In genomic region chr14:74955229-74955999, GRCh38 we compare ENCODE assay signal across 8 cellular contexts. TPM values are rescaled to one million over a fixed set of nuclear protein-coding genes. Genes with fewer than 3 reads are reported as not detected.
A peak's percentile ranks its signal among the peaks of the same experiment; 100 is the strongest.
DNase-seq lines count a peak whose midpoint lies in the region; ATAC-seq, FAIRE-seq and TF ChIP-seq lines count a peak whose summit lies in the region.

PGF (minus strand) TSS chr14:74955597; CDS start chr14:74955242, 355 bp downstream.

- BruUV-seq in HepG2 (replicated peaks; lab: Mats Ljungman, UMichigan) = TSS peak; percentile 62

- H3K36me3 ChIP-seq in HUES6 (ENCODE audit: control insufficient read depth, insufficient read depth, low read length) (no peaks in the 10 kb centered on the region), HepG2 (replicated peaks in 1 of 2; ENCODE audit: control insufficient read depth in 1 of 2, insufficient read depth in 2 of 2, low read length in 2 of 2) (no peaks in the 10 kb centered on the region; a peak in 1 of 5 replicates)

- no peak within 1 kb of the TSS for H3K27ac Mint-ChIP-seq in stimulated activated naive CD8-positive, alpha-beta T cell treated with anti-CD3 and anti-CD28 coated beads, Interleukin-15, Interleukin-2, amounts not matched to agents 100 ng/mL and 50 ng/mL, for 24 hours

- POLR2A ChIA-PET in HepG2 (lab: Yijun Ruan, JAX) = interaction anchor here (0.7 to 2.9 kb wide), 16 partner anchors 9 to 115 kb away, joined by 3 to 14 read pairs (median 4); partner anchors contain the start of genes EIF2B2, RPS6KL1 and ZC2HC1C

- H3K4me1 ChIP-seq in HUES6 (ENCODE audit: control insufficient read depth, insufficient read depth, low read length) (peaks cover 37% of the 10 kb centered on the region), HepG2 (ENCODE audit: insufficient read depth, low read length) (peaks cover 63% of the 10 kb centered on the region)

- H3K9me3 ChIP-seq in HUES6 (ENCODE audit: control insufficient read depth, insufficient read depth, low read depth, low read length) (no peaks in the 10 kb centered on the region), HepG2 (ENCODE audit: low read length) (no peaks in the 10 kb centered on the region)

- no peak for FAIRE-seq in HepG2 (lab: Jason Lieb, UNC)

- no CpG with 5 or more reads among the region's 73 CpGs for WGBS in HepG2 (ENCODE audit: low lambda C conversion rate)

- ATAC-seq in HepG2 = peak; percentile 57
- no peak for ATAC-seq in GM19467 (IDR thresholded peaks at IDR 0.05; ENCODE audit: unreplicated experiment)

- H3K9ac ChIP-seq in HUES6 (ENCODE audit: low read length) (peak within 1 kb of the TSS; percentile 64), HepG2 (ENCODE audit: insufficient read depth, low read depth, low read length) (peak within 1 kb of the TSS; percentile 78)

- CTCF ChIA-PET in HepG2 (lab: Yijun Ruan, JAX; ENCODE audit: low intra/inter-chr PET ratio, low total read pairs) = no interaction called here

- H3K27ac ChIP-seq in HUES6 (ENCODE audit: low read depth, low read length) = no peak within 1 kb of the TSS
- peak within 1 kb of the TSS in 3 of 59 donors; percentile 48 to 59 (median 57) for H3K27ac ChIP-seq in dorsolateral prefrontal cortex
- H3K27ac ChIP-seq in HepG2 (ENCODE audit: extremely low read length, insufficient read depth, low read length) = peak within 1 kb of the TSS; percentile 97

- TF ChIP-seq EP300 in HepG2 (IDR thresholded peaks at IDR 0.05; ENCODE audit: low read depth in 2 of 2, low read length in 2 of 2) = no peak
- no peak for TF ChIP-seq EP300 in HepG2 (CRISPR knock-in tag; IDR thresholded peaks at IDR 0.05; ENCODE audit: borderline replicate concordance)

- H3K79me2 ChIP-seq in HepG2 (ENCODE audit: insufficient read depth, low read length) = peaks cover 15% of the 10 kb centered on the region

- in situ Hi-C loops in HepG2 (cut with HindIII; ENCODE audit: extremely low pct_ligation_motif_present, low pct_unique_long_range_greater_than_20kb) = no loop called here

- H2AFZ ChIP-seq in HepG2 (ENCODE audit: low read length) = peak within 1 kb of the TSS; percentile 20

- peak; percentile 45; the same call in 1 of the 2 replicates for TF ChIP-seq RAD21 in HepG2 (CRISPR knock-in tag; IDR thresholded peaks at IDR 0.05)

- TF ChIP-seq CTCF in dorsolateral prefrontal cortex (IDR thresholded peaks at IDR 0.05 in 54 of 56, conservative IDR thresholded peaks at IDR 0.05 in 2 of 56; ENCODE audit: low read depth in 1 of 56, partially characterized antibody in 56 of 56) (no peak), HepG2 (CRISPR knock-in tag; IDR thresholded peaks at IDR 0.05) (no peak)

- no peaks in the 10 kb centered on the region for H3K36me3 Mint-ChIP-seq in stimulated activated naive CD8-positive, alpha-beta T cell treated with anti-CD3 and anti-CD28 coated beads, Interleukin-15, Interleukin-2, amounts not matched to agents 100 ng/mL and 50 ng/mL, for 24 hours (ENCODE audit: low read depth)

- peak in 1 of 2 experiments; percentile 78; a peak in 2 of 4 replicates for TF ChIP-seq POLR2A in HepG2 (IDR thresholded peaks at IDR 0.05; ENCODE audit: insufficient read depth in 1 of 2, low read depth in 2 of 2, low read length in 2 of 2)

- no peaks in the 10 kb centered on the region for H3K9me3 Mint-ChIP-seq in stimulated activated naive CD8-positive, alpha-beta T cell treated with anti-CD3 and anti-CD28 coated beads, Interleukin-15, Interleukin-2, amounts not matched to agents 100 ng/mL and 50 ng/mL, for 24 hours

- peaks cover 4% of the 10 kb centered on the region for H3K27me3 Mint-ChIP-seq in stimulated activated naive CD8-positive, alpha-beta T cell treated with anti-CD3 and anti-CD28 coated beads, Interleukin-15, Interleukin-2, amounts not matched to agents 100 ng/mL and 50 ng/mL, for 24 hours

- peak within 1 kb of the TSS; percentile 92 for H3K4me2 ChIP-seq in HepG2 (ENCODE audit: low read depth, low read length)

- H3K4me1 Mint-ChIP-seq in stimulated activated naive CD8-positive, alpha-beta T cell treated with anti-CD3 and anti-CD28 coated beads, Interleukin-15, Interleukin-2, amounts not matched to agents 100 ng/mL and 50 ng/mL, for 24 hours (ENCODE audit: low read depth) = no peaks in the 10 kb centered on the region

- H4K20me1 ChIP-seq in HepG2 (ENCODE audit: insufficient read depth, low read length) = no peaks in the 10 kb centered on the region

- H3K27me3 ChIP-seq in HUES6 (ENCODE audit: control insufficient read depth, insufficient read depth, low read length) = peaks cover 13% of the 10 kb centered on the region
- H3K27me3 ChIP-seq in dorsolateral prefrontal cortex = peaks cover 0 to 43% (median 9%) of the 10 kb centered on the region in 45 donors
- H3K27me3 ChIP-seq in HepG2 (ENCODE audit: control insufficient read depth in 1 of 2, insufficient read depth in 2 of 2, low read length in 2 of 2) = no peaks in the 10 kb centered on the region

- H3K4me3 Mint-ChIP-seq in stimulated activated naive CD8-positive, alpha-beta T cell treated with anti-CD3 and anti-CD28 coated beads, Interleukin-15, Interleukin-2, amounts not matched to agents 100 ng/mL and 50 ng/mL, for 24 hours = peak within 1 kb of the TSS; percentile 17

- peak within 1 kb of the TSS; percentile 70 for H3K4me3 ChIP-seq in HUES6 (ENCODE audit: low read depth, low read length)
- H3K4me3 ChIP-seq in dorsolateral prefrontal cortex = peak within 1 kb of the TSS; percentile 24 to 69 (median 53)
- peak within 1 kb of the TSS; percentile 75 to 86 (median 80) for H3K4me3 ChIP-seq in HepG2 (replicated peaks in 1 of 3; ENCODE audit: insufficient read depth in 1 of 3, low read depth in 2 of 3, low read length in 3 of 3)

- DNase-seq in Daoy (ENCODE audit: low read depth) = peak; percentile 72
- peak; percentile 26 for DNase-seq in T1000 (lab: John Stamatoyannopoulos, UW)
- DNase-seq in dorsolateral prefrontal cortex = peak in 2 of 10 donors; percentile 14 to 23
- no peak for DNase-seq in HepG2 (ENCODE audit: low spot score)
- no peak for DNase-seq in SKM-1 (lab: John Stamatoyannopoulos, UW; ENCODE audit: unreplicated experiment)

- intact Hi-C loops in dorsolateral prefrontal cortex (cut with DNase I) (no loop called here), HepG2 (cut with micrococcal nuclease; ENCODE audit: unreplicated experiment) (loop anchor here (2.0 kb wide), 1 partner anchor 47 kb away; the partner anchor contains the start of gene EIF2B2)

TF ChIP-seq in HepG2, 621 proteins besides CTCF, POLR2A, EP300 and RAD21 (continues in another document):
- TF ChIP-seq SOX5 (CRISPR knock-in tag; IDR thresholded peaks at IDR 0.05; ENCODE audit: borderline replicate concordance) (no peak), ZSCAN9 (CRISPR knock-in tag; IDR thresholded peaks at IDR 0.05; ENCODE audit: borderline replicate concordance) (no peak), ZNF616 (CRISPR knock-in tag; IDR thresholded peaks at IDR 0.05; ENCODE audit: low read depth) (peak; percentile 33; the same call in 1 of the 2 replicates), SRSF1 (optimal IDR thresholded peaks at IDR 0.05; ENCODE audit: low read depth, low read length) (peak; percentile 8), ZXDC (CRISPR knock-in tag; IDR thresholded peaks at IDR 0.05) (no peak), MED13 (CRISPR knock-in tag; IDR thresholded peaks at IDR 0.05) (no peak), PHB2 (IDR thresholded peaks at IDR 0.05; ENCODE audit: partially characterized antibody) (no peak), CBX1 (IDR thresholded peaks at IDR 0.05; ENCODE audit: low read depth) (peak; percentile 66)

RNA-seq across cellular contexts. Expression of gene PGF, which starts in this region (rescaled TPM):
- 4.4 and 8.0 TPM in 2 replicates for total RNA-seq in Daoy (2014; rRNA removed; shearing (Covaris generic))
- total RNA-seq in dorsolateral prefrontal cortex = 10 to 100 TPM in 1 of 120 experiments, 1 to 10 TPM in 119; 1.3 to 14.5 (median 3.0) TPM
- 20.3 and 27.5 TPM in 2 replicates for total RNA-seq in HepG2 (2016; rRNA removed; fragmentation: Illumina TruSeq; extraction: Trizol)
- total RNA-seq in HepG2 (2016; cell fraction: cytosol; rRNA removed; fragmentation: Illumina TruSeq; extraction: Trizol; ENCODE audit: low read depth) = 13.0 and 16.2 TPM in 2 replicates
- 17.4 and 28.0 TPM in 2 replicates for total RNA-seq in HepG2 (2016; cell fraction: insoluble cytoplasmic fraction; rRNA removed; fragmentation: Illumina TruSeq; extraction: Trizol)
- total RNA-seq in HepG2 (2016; cell fraction: membrane; rRNA removed; fragmentation: Illumina TruSeq; extraction: Trizol) = 29.3 and 35.9 TPM in 2 replicates
- 17.6 and 20.1 TPM in 2 replicates for total RNA-seq in HepG2 (2016; cell fraction: nucleus; rRNA removed; fragmentation: Illumina TruSeq; extraction: Trizol)
- polyA plus RNA-seq in HepG2 (2011; rRNA removed) = 10.7 and 15.9 TPM in 2 replicates
- polyA plus RNA-seq in HepG2 (2011; cell fraction: cytosol; rRNA removed) = 10.4 and 12.8 TPM in 2 replicates
- polyA plus RNA-seq in HepG2 (2011; cell fraction: nucleus; rRNA removed) = 16.7 and 17.3 TPM in 2 replicates
- polyA plus RNA-seq in HepG2 (2012) = 12.1 and 22.6 TPM in 2 replicates
- 11.5 and 14.9 TPM in 2 replicates for polyA plus RNA-seq in HepG2 (2016; cell fraction: cytosol; fragmentation: Illumina TruSeq; extraction: Trizol; ENCODE audit: low read depth)
- polyA plus RNA-seq in HepG2 (2016; cell fraction: insoluble cytoplasmic fraction; fragmentation: Illumina TruSeq; extraction: Trizol; ENCODE audit: low read depth) = 21.6 and 21.8 TPM in 2 replicates
- 24.0 and 29.9 TPM in 2 replicates for polyA plus RNA-seq in HepG2 (2016; cell fraction: membrane; fragmentation: Illumina TruSeq; extraction: Trizol; ENCODE audit: low read depth)
- 31.6 and 33.1 TPM in 2 replicates for polyA plus RNA-seq in HepG2 (2016; cell fraction: nucleus; fragmentation: Illumina TruSeq; extraction: Trizol; ENCODE audit: insufficient read depth, low read depth)
- 0.12 and 15.6 TPM in 2 replicates for polyA minus RNA-seq in HepG2 (2011; rRNA and poly(A)+ RNA removed; ENCODE audit: low replicate concordance)
- 9.2 and 10.9 TPM in 2 replicates for polyA minus RNA-seq in HepG2 (2011; cell fraction: cytosol; rRNA and poly(A)+ RNA removed)
- polyA minus RNA-seq in HepG2 (2011; cell fraction: nucleus; rRNA and poly(A)+ RNA removed) = 12.9 and 21.1 TPM in 2 replicates

Comparison
In these comparisons a context has a peak if more than half of its experiments do, and no peak if none do; other contexts are left out.
1. DNase-seq: peak in Daoy (single experiment) and T1000 (single experiment); none in HepG2 (single experiment) and SKM-1 (single experiment).
2. Peak in every context shown above with its lines, with median percentiles within 50 percentile points of each other: H3K4me3 ChIP-seq.